ENCODE assay signal across 8 cellular contexts in genomic region chr13:80340643-80341097, GRCh38. TPM values are rescaled to one million over a fixed set of nuclear protein-coding genes. Genes with fewer than 3 reads are reported as not detected.
A peak's percentile ranks its signal among the peaks of the same experiment; 100 is the strongest.
DNase-seq lines count a peak whose midpoint lies in the region; ATAC-seq and TF ChIP-seq lines count a peak whose summit lies in the region.

No MANE protein-coding gene starts in this region.

- H3K36me3 ChIP-seq in A673 (ENCODE audit: insufficient read depth, low read length, poor library complexity, severe bottlenecking) (peaks cover 8% of the 10 kb centered on the region), Peyer's patch (peaks cover 0 to 10% (median 0%) of the 10 kb centered on the region in 3 donors)

- no peaks in the 10 kb centered on the region for H3K27me3 ChIP-seq in A673 (replicated peaks; ENCODE audit: insufficient read depth, low read depth, low read length, poor library complexity)
- H3K27me3 ChIP-seq in Peyer's patch = no peaks in the 10 kb centered on the region

- H3K27ac ChIP-seq in A673 (ENCODE audit: low read depth, low read length, poor library complexity, severe bottlenecking) (peak overlapping the region; percentile 87), Peyer's patch (peak overlapping the region; percentile 57 to 97 (median 93)), epithelial cell of prostate (peak overlapping the region; percentile 95)

- POLR2A ChIA-PET in A673 (lab: Charles Lee; ENCODE audit: low non-redundant PET) = interaction anchor here (0.6 kb wide), 2 partner anchors 65 to 96 kb away, joined by 3 read pairs; no protein-coding TSS in a partner anchor

- TF ChIP-seq CTCF in A673 (conservative IDR thresholded peaks at IDR 0.05; ENCODE audit: low read depth, low read length) (no peak), GM13976 (IDR thresholded peaks at IDR 0.05; ENCODE audit: borderline replicate concordance, control extremely low read depth, extremely low read depth, insufficient read depth, missing control alignments) (no peak), Peyer's patch (IDR thresholded peaks at IDR 0.05) (no peak)

- BruUV-seq in A673 (replicated peaks; lab: Mats Ljungman, UMichigan) = no TSS peak

- H3K9me3 ChIP-seq in A673 (ENCODE audit: low read depth, low read length, poor library complexity, severe bottlenecking) = no peaks in the 10 kb centered on the region
- no peaks in the 10 kb centered on the region for H3K9me3 ChIP-seq in Peyer's patch

- H3K4me3 ChIP-seq in A673 (ENCODE audit: low read depth, low read length, poor library complexity, severe bottlenecking) (peak overlapping the region; percentile 90), Peyer's patch (peak overlapping the region; percentile 40 to 90 (median 58))

- intact Hi-C loops in A673 (cut with micrococcal nuclease; ENCODE audit: unreplicated experiment) = loop anchor here (5.0 to 10.0 kb wide), 4 partner anchors 103 to 584 kb away; no protein-coding TSS in a partner anchor

- in situ Hi-C loops in GM13976 (cut with MboI; ENCODE audit: low sequenced_read_pairs, unreplicated experiment) = loop anchor here (25.0 kb wide), 1 partner anchor 672 kb away; no protein-coding TSS in a partner anchor

- DNase-seq in A673 (ENCODE audit: low spot score) = peak; percentile 81
- DNase-seq in GM13976 (ENCODE audit: low spot score) = peak; percentile 46
- DNase-seq in Peyer's patch = peak in 1 of 3 donors; percentile 51
- no peak for DNase-seq in epithelial cell of prostate (ENCODE audit: low read depth, low spot score)
- DNase-seq in nucleus accumbens (lab: John Stamatoyannopoulos, UW) = peak in 30 of 56 donors; percentile 42 to 83 (median 64)
- no peak for DNase-seq in cortex of kidney (lab: John Stamatoyannopoulos, UW)

- H3K4me1 ChIP-seq in A673 (ENCODE audit: insufficient read depth, low read length, poor library complexity, severe bottlenecking) = peaks cover 12% of the 10 kb centered on the region
- H3K4me1 ChIP-seq in Peyer's patch = peaks cover 0 to 10% (median 2%) of the 10 kb centered on the region in 4 donors

- CTCF ChIA-PET in A673 (lab: Charles Lee) = interaction anchor here (0.6 to 2.0 kb wide), 3 partner anchors 64 to 439 kb away, joined by 4 to 10 read pairs (median 5); no protein-coding TSS in a partner anchor

- ATAC-seq in HG03045 (IDR thresholded peaks at IDR 0.05; ENCODE audit: unreplicated experiment) (peak; percentile 18), HG03039 (IDR thresholded peaks at IDR 0.05; ENCODE audit: unreplicated experiment) (no peak)

- no peak for TF ChIP-seq POLR2A in Peyer's patch (IDR thresholded peaks at IDR 0.05)

RNA-seq across cellular contexts. Expression of gene SPRY2, which starts 0.3 kb away (rescaled TPM):
- total RNA-seq in A673 (2021) = 9.2 and 10.3 TPM in 2 replicates
- total RNA-seq in Peyer's patch = 10 to 100 TPM; 18.2 to 33.9 (median 27.3) TPM

Comparison
In these comparisons a context has a peak if more than half of its experiments do, and no peak if none do; other contexts are left out.
1. DNase-seq: peak in A673 (single experiment), GM13976 (single experiment) and nucleus accumbens (30 of 56); none in epithelial cell of prostate (single experiment) and cortex of kidney (single experiment).
2. Peak in every context shown above with its lines, with median percentiles within 50 percentile points of each other: H3K27ac ChIP-seq.